12 cellular contexts compared by ENCODE assay signal in the genomic region with DNA sequence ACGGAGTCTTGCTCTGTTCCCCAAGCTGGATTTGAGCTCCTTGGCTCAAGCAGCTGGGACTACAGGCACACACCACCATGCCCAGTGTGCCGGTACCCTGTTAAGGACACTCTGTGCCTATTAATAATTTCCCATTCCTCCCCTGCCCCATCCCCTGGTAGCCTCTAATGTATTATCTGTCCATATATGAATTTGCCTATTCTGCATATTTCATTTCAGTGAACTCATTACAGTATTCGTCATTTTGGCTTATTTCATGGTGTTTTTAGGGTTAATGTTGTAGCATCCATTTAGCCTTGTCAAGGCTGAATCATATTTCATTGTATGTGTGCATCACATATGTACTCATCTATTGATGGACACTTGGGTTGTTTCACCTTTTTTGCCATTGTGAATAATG. TPM values are rescaled to one million over a fixed set of nuclear protein-coding genes. Genes with fewer than 3 reads are reported as not detected.
DNase-seq lines count a peak whose midpoint lies in the region; ATAC-seq lines count a peak whose summit lies in the region.
"Had no signal": no experiment of that assay in that cellular context is flagged by ENCODE, and none has a peak within 500 bp of the region (broad histone marks: within the 10 kb centered on the region; RNA-seq: fewer than 3 reads in every experiment).

No MANE protein-coding gene starts in this region.

- H3K4me3 ChIP-seq in CD4-positive, CD25-positive, alpha-beta regulatory T cell (ENCODE audit: low read depth, low read length): peak overlapping the region; percentile 53
- peak overlapping the region; percentile 2; the same call in 1 of the 2 replicates for H3K4me3 ChIP-seq in HUES48 (ENCODE audit: low read depth, low read length)
- H3K4me3 ChIP-seq: adrenal gland, suprapubic skin had no signal

- POLR2A ChIA-PET in naive thymus-derived CD8-positive, alpha-beta T cell (lab: Charles Lee): interaction anchor here (0.6 kb wide), 1 partner anchor 13 kb away, joined by 7 read pairs; no protein-coding TSS in a partner anchor

- H3K9me3 Mint-ChIP-seq in CD4-positive, CD25-positive, alpha-beta regulatory T cell: no peaks in the 10 kb centered on the region
- no peaks in the 10 kb centered on the region for H3K9me3 Mint-ChIP-seq in activated naive CD8-positive, alpha-beta T cell treated with anti-CD3 and anti-CD28 coated beads, Interleukin-2, amount 50 U/mL, for 24 hours
- no peaks in the 10 kb centered on the region for H3K9me3 Mint-ChIP-seq in naive thymus-derived CD8-positive, alpha-beta T cell

- H3K36me3 Mint-ChIP-seq in CD4-positive, CD25-positive, alpha-beta regulatory T cell: peaks cover 20% of the 10 kb centered on the region
- H3K36me3 Mint-ChIP-seq in activated naive CD8-positive, alpha-beta T cell treated with anti-CD3 and anti-CD28 coated beads, Interleukin-2, amount 50 U/mL, for 24 hours (ENCODE audit: low read depth): peaks cover 52% of the 10 kb centered on the region
- peaks cover 5 to 58% (median 15%) of the 10 kb centered on the region in 3 donors for H3K36me3 Mint-ChIP-seq in naive thymus-derived CD8-positive, alpha-beta T cell

- H3K36me3 ChIP-seq in CD4-positive, CD25-positive, alpha-beta regulatory T cell (ENCODE audit: control insufficient read depth, insufficient read depth, low read length): peaks cover 38% of the 10 kb centered on the region
- peaks cover 52% of the 10 kb centered on the region for H3K36me3 ChIP-seq in HUES48 (ENCODE audit: control insufficient read depth, insufficient read depth, low read length)

- ATAC-seq in CD4-positive, CD25-positive, alpha-beta regulatory T cell (ENCODE audit: low read depth in 2 of 2): no peak
- no peak for ATAC-seq in activated naive CD8-positive, alpha-beta T cell treated with anti-CD3 and anti-CD28 coated beads, Interleukin-2, amount 50 U/mL, for 24 hours
- no peak for ATAC-seq in naive thymus-derived CD8-positive, alpha-beta T cell
- ATAC-seq in GM21360 (IDR thresholded peaks at IDR 0.05; ENCODE audit: unreplicated experiment) (no peak), GM21528 (IDR thresholded peaks at IDR 0.05; ENCODE audit: low FRiP score, unreplicated experiment) (no peak)

- H3K27ac Mint-ChIP-seq in CD4-positive, CD25-positive, alpha-beta regulatory T cell: peak overlapping the region; percentile 36 to 89 (median 38)
- H3K27ac Mint-ChIP-seq in activated naive CD8-positive, alpha-beta T cell treated with anti-CD3 and anti-CD28 coated beads, Interleukin-2, amount 50 U/mL, for 24 hours: peak overlapping the region; percentile 70
- peak overlapping the region in 9 of 10 donors; percentile 16 to 91 (median 73) for H3K27ac Mint-ChIP-seq in naive thymus-derived CD8-positive, alpha-beta T cell

- no peak overlapping the region for H3K9ac ChIP-seq in HUES48 (ENCODE audit: low read depth, low read length)

- no peaks in the 10 kb centered on the region for H3K9me3 ChIP-seq in CD4-positive, CD25-positive, alpha-beta regulatory T cell (ENCODE audit: control insufficient read depth in 2 of 2, low read length in 2 of 2)
- no peaks in the 10 kb centered on the region for H3K9me3 ChIP-seq in HUES48 (ENCODE audit: control insufficient read depth, insufficient read depth, low read length)
- H3K9me3 ChIP-seq: adrenal gland, suprapubic skin had no signal

- DNase-seq in CD4-positive, CD25-positive, alpha-beta regulatory T cell: no peak
- no peak for DNase-seq in activated naive CD8-positive, alpha-beta T cell treated with anti-CD3 and anti-CD28 coated beads, Interleukin-2, amount 50 U/mL, for 24 hours
- DNase-seq in naive thymus-derived CD8-positive, alpha-beta T cell: no peak
- DNase-seq in activated gamma-delta T cell treated with Interleukin-2 at 50 U/mL for 16 hours (no peak), kidney tubule cell (ENCODE audit: low spot score) (no peak)
- DNase-seq: adrenal gland; effector memory CD4-positive, alpha-beta T cell; NCI-H1694 treated with DMSO at 0.1 percent for 48 hours had no signal

- H3K4me1 Mint-ChIP-seq in CD4-positive, CD25-positive, alpha-beta regulatory T cell: peaks cover 5 to 64% (median 45%) of the 10 kb centered on the region in 4 donors
- peaks cover 53% of the 10 kb centered on the region for H3K4me1 Mint-ChIP-seq in activated naive CD8-positive, alpha-beta T cell treated with anti-CD3 and anti-CD28 coated beads, Interleukin-2, amount 50 U/mL, for 24 hours
- peaks cover 22 to 56% (median 48%) of the 10 kb centered on the region in 4 donors for H3K4me1 Mint-ChIP-seq in naive thymus-derived CD8-positive, alpha-beta T cell

- peaks cover 39% of the 10 kb centered on the region for H3K4me1 ChIP-seq in CD4-positive, CD25-positive, alpha-beta regulatory T cell (ENCODE audit: control insufficient read depth, insufficient read depth, low read length, poor library complexity, severe bottlenecking)
- H3K4me1 ChIP-seq in HUES48 (ENCODE audit: control insufficient read depth, insufficient read depth, low read length): peaks cover 15% of the 10 kb centered on the region

- no peaks in the 10 kb centered on the region for H3K27me3 ChIP-seq in CD4-positive, CD25-positive, alpha-beta regulatory T cell (ENCODE audit: control insufficient read depth, insufficient read depth, low read length)
- no peaks in the 10 kb centered on the region for H3K27me3 ChIP-seq in HUES48 (ENCODE audit: control insufficient read depth, insufficient read depth, low read length)
- H3K27me3 ChIP-seq: suprapubic skin had no signal

- H3K4me3 Mint-ChIP-seq in CD4-positive, CD25-positive, alpha-beta regulatory T cell: peak overlapping the region; percentile 77 to 90 (median 83)
- H3K4me3 Mint-ChIP-seq in activated naive CD8-positive, alpha-beta T cell treated with anti-CD3 and anti-CD28 coated beads, Interleukin-2, amount 50 U/mL, for 24 hours: peak overlapping the region; percentile 48
- H3K4me3 Mint-ChIP-seq in naive thymus-derived CD8-positive, alpha-beta T cell: peak overlapping the region; percentile 41 to 99 (median 74)

- H3K27me3 Mint-ChIP-seq in CD4-positive, CD25-positive, alpha-beta regulatory T cell: peaks cover 6% of the 10 kb centered on the region
- peaks cover 3% of the 10 kb centered on the region for H3K27me3 Mint-ChIP-seq in activated naive CD8-positive, alpha-beta T cell treated with anti-CD3 and anti-CD28 coated beads, Interleukin-2, amount 50 U/mL, for 24 hours
- H3K27me3 Mint-ChIP-seq in naive thymus-derived CD8-positive, alpha-beta T cell: peaks cover 0 to 2% (median 0%) of the 10 kb centered on the region in 5 donors

- no peak overlapping the region for H3K27ac ChIP-seq in CD4-positive, CD25-positive, alpha-beta regulatory T cell (ENCODE audit: insufficient read depth, low read length, poor library complexity, severe bottlenecking)
- no peak overlapping the region for H3K27ac ChIP-seq in HUES48 (ENCODE audit: low read depth, low read length)
- H3K27ac ChIP-seq: adrenal gland, suprapubic skin had no signal

RNA-seq across cellular contexts. Expression of gene SAP18, which starts 2.8 kb away (rescaled TPM):
- total RNA-seq in CD4-positive, CD25-positive, alpha-beta regulatory T cell: 225 TPM
- 100 to 1,000 TPM; 280 to 402 (median 334) TPM for polyA plus RNA-seq in CD4-positive, CD25-positive, alpha-beta regulatory T cell
- 100 to 1,000 TPM; 213 to 224 TPM for total RNA-seq in naive thymus-derived CD8-positive, alpha-beta T cell
- 100 to 1,000 TPM; 285 to 351 (median 345) TPM for polyA plus RNA-seq in naive thymus-derived CD8-positive, alpha-beta T cell

RNA-seq across cellular contexts. Expression of gene SKA3, which starts 33.6 kb away (rescaled TPM):
- 3.0 TPM for total RNA-seq in CD4-positive, CD25-positive, alpha-beta regulatory T cell
- polyA plus RNA-seq in CD4-positive, CD25-positive, alpha-beta regulatory T cell: 1 to 10 TPM in 3 of 4 donors, under 1 TPM in 1; 0.72 to 2.7 (median 2.1) TPM
- under 1 TPM; 0.22 to 0.26 TPM for total RNA-seq in naive thymus-derived CD8-positive, alpha-beta T cell
- under 1 TPM in 2 of 3 donors, not detected in 1; 0.06 to 0.79 TPM for polyA plus RNA-seq in naive thymus-derived CD8-positive, alpha-beta T cell

RNA-seq across cellular contexts. Expression of gene MRPL57, which starts 33.7 kb away (rescaled TPM):
- 9.6 TPM for total RNA-seq in CD4-positive, CD25-positive, alpha-beta regulatory T cell
- 10 to 100 TPM; 56.6 to 70.8 (median 61.4) TPM for polyA plus RNA-seq in CD4-positive, CD25-positive, alpha-beta regulatory T cell
- 10 to 100 TPM; 23.3 to 26.3 TPM for total RNA-seq in naive thymus-derived CD8-positive, alpha-beta T cell
- 10 to 100 TPM; 54.9 to 68.9 (median 55.9) TPM for polyA plus RNA-seq in naive thymus-derived CD8-positive, alpha-beta T cell
